ENCODE assay signal across 25 cellular contexts in genomic region chr2:77512521-77512920, GRCh38. TPM values are rescaled to one million over a fixed set of nuclear protein-coding genes. Genes with fewer than 3 reads are reported as not detected.
A peak's percentile ranks its signal among the peaks of the same experiment; 100 is the strongest.
DNase-seq lines count a peak whose midpoint lies in the region; ATAC-seq and TF ChIP-seq lines count a peak whose summit lies in the region.
"Had no signal": no experiment of that assay in that cellular context is flagged by ENCODE, and none has a peak within 500 bp of the region (broad histone marks: within the 10 kb centered on the region; RNA-seq: fewer than 3 reads in every experiment).

No MANE protein-coding gene starts in this region.

- no peak overlapping the region for H3K4me2 ChIP-seq in GM23338
- H3K4me2 ChIP-seq in smooth muscle cell: peak overlapping the region; percentile 66

- H3K4me1 Mint-ChIP-seq in GM23338: peaks cover 34% of the 10 kb centered on the region

- H3K79me2 ChIP-seq in GM23338 (replicated peaks; ENCODE audit: insufficient read depth) (peaks cover 30% of the 10 kb centered on the region), smooth muscle cell (ENCODE audit: low read depth) (no peaks in the 10 kb centered on the region)

- H3F3A ChIP-seq in GM23338 (replicated peaks; ENCODE audit: low read depth): no peaks in the 10 kb centered on the region
- no peaks in the 10 kb centered on the region for H3F3A ChIP-seq in smooth muscle cell (ENCODE audit: low read depth)

- H3K36me3 Mint-ChIP-seq in GM23338 (ENCODE audit: low read depth): peaks cover 8% of the 10 kb centered on the region; the same call in 2 of the 3 replicates

- peak overlapping the region; percentile 80 for H3K27ac Mint-ChIP-seq in GM23338
- H3K27ac Mint-ChIP-seq: activated T-cell treated with anti-CD3 and anti-CD28 coated beads, Interleukin-2, amount 50 U/mL, for 72 hours; effector memory CD8-positive, alpha-beta T cell had no signal

- no peaks in the 10 kb centered on the region for H3K9me3 Mint-ChIP-seq in GM23338
- H3K9me3 Mint-ChIP-seq: activated T-cell treated with anti-CD3 and anti-CD28 coated beads, Interleukin-2, amount 50 U/mL, for 72 hours; effector memory CD8-positive, alpha-beta T cell had no signal

- H3K4me1 ChIP-seq in GM23338 (ENCODE audit: insufficient read depth) (peaks cover 8% of the 10 kb centered on the region), smooth muscle cell (ENCODE audit: low read depth) (peaks cover 4% of the 10 kb centered on the region)
- H3K4me1 ChIP-seq: heart right ventricle, psoas muscle, upper lobe of left lung had no signal

- no peak overlapping the region for H3K4me3 Mint-ChIP-seq in GM23338
- H3K4me3 Mint-ChIP-seq: activated T-cell treated with anti-CD3 and anti-CD28 coated beads, Interleukin-2, amount 50 U/mL, for 72 hours; effector memory CD8-positive, alpha-beta T cell had no signal

- H3K4me3 ChIP-seq in GM23338 (no peak overlapping the region), smooth muscle cell (no peak overlapping the region)
- H3K4me3 ChIP-seq: coronary artery, heart right ventricle, psoas muscle, upper lobe of left lung had no signal

- no peaks in the 10 kb centered on the region for H4K20me1 ChIP-seq in GM23338 (replicated peaks; ENCODE audit: insufficient read depth)
- H4K20me1 ChIP-seq in smooth muscle cell (ENCODE audit: low read depth): no peaks in the 10 kb centered on the region

- H3K27me3 ChIP-seq in GM23338 (ENCODE audit: insufficient read depth) (no peaks in the 10 kb centered on the region), smooth muscle cell (ENCODE audit: low read depth) (no peaks in the 10 kb centered on the region)
- H3K27me3 ChIP-seq: heart right ventricle, neutrophil, upper lobe of left lung had no signal

- no peak for DNase-seq in GM23338 (ENCODE audit: low spot score)
- peak; percentile 34 for DNase-seq in amniotic epithelial cell (ENCODE audit: low read depth)
- peak; percentile 11 for DNase-seq in iris pigment epithelial cell (ENCODE audit: low read depth)
- DNase-seq in smooth muscle cell (lab: John Stamatoyannopoulos, UW; ENCODE audit: unreplicated experiment): no peak
- no peak for DNase-seq in SW 1271 (lab: John Stamatoyannopoulos, UW)
- DNase-seq in NCI-H1930 (lab: John Stamatoyannopoulos, UW): no peak
- DNase-seq: activated CD4-positive, CD25-positive, alpha-beta regulatory T cell; activated naive CD4-positive, alpha-beta T cell; activated T-cell treated with anti-CD3 and anti-CD28 coated beads, Interleukin-2, amount 50 U/mL, for 72 hours; effector memory CD8-positive, alpha-beta T cell; erythroblast; heart right ventricle; NCI-H1436; NCI-H446 treated with DMSO at 0.1 percent for 48 hours; OCI-M1; psoas muscle; Right ventricle myocardium superior; small intestine; stimulated activated CD4-positive, alpha-beta T cell treated with anti-CD3 and anti-CD28 coated beads, Interleukin-1b, Interleukin-23, amount 100 ng/mL, for 48 hours; upper lobe of left lung had no signal

- 11% methylated on average over 1 of the region's 1 CpG for WGBS in smooth muscle cell (ENCODE audit: low lambda C conversion rate)

- no peak for TF ChIP-seq CTCF in GM23338 (conservative IDR thresholded peaks at IDR 0.05; ENCODE audit: low read depth in 2 of 2)
- no peak for TF ChIP-seq CTCF in smooth muscle cell (IDR thresholded peaks at IDR 0.05; ENCODE audit: borderline replicate concordance, insufficient read depth, poor library complexity, severe bottlenecking)

- H3K36me3 ChIP-seq in GM23338 (ENCODE audit: insufficient read depth) (no peaks in the 10 kb centered on the region), smooth muscle cell (ENCODE audit: low read depth) (no peaks in the 10 kb centered on the region)
- H3K36me3 ChIP-seq: heart right ventricle, neutrophil, upper lobe of left lung had no signal

- H3K9ac ChIP-seq in smooth muscle cell (ENCODE audit: low read depth): peak overlapping the region; percentile 73

- no peaks in the 10 kb centered on the region for H3K27me3 Mint-ChIP-seq in GM23338 (ENCODE audit: insufficient read depth, low read depth, poor library complexity)
- H3K27me3 Mint-ChIP-seq: effector memory CD8-positive, alpha-beta T cell had no signal

- no peak overlapping the region for H3K27ac ChIP-seq in GM23338 (ENCODE audit: low read depth)
- peak overlapping the region; percentile 86 for H3K27ac ChIP-seq in smooth muscle cell (ENCODE audit: low read depth)
- H3K27ac ChIP-seq: C4-2B, coronary artery, heart right ventricle, neutrophil, psoas muscle, upper lobe of left lung had no signal

- no peaks in the 10 kb centered on the region for H3K9me2 ChIP-seq in GM23338 (ENCODE audit: insufficient read depth)

- H2AFZ ChIP-seq in GM23338 (no peak overlapping the region), smooth muscle cell (ENCODE audit: low read depth) (peak overlapping the region; percentile 6)

- no peak for ATAC-seq in GM23338
- ATAC-seq in HG03460 (IDR thresholded peaks at IDR 0.05; ENCODE audit: unreplicated experiment): no peak
- ATAC-seq: activated T-cell treated with anti-CD3 and anti-CD28 coated beads, Interleukin-2, amount 50 U/mL, for 72 hours; effector memory CD8-positive, alpha-beta T cell; heart right ventricle had no signal

- no peaks in the 10 kb centered on the region for H3K9me3 ChIP-seq in smooth muscle cell (replicated peaks; ENCODE audit: low read depth)
- H3K9me3 ChIP-seq: heart right ventricle, neutrophil, psoas muscle, upper lobe of left lung had no signal

TF ChIP-seq in GM23338, 12 proteins besides CTCF, POLR2A, EP300 and RAD21:
- no peak for TF ChIP-seq EZH2 (IDR thresholded peaks at IDR 0.05; ENCODE audit: low read depth, unreplicated experiment)
- TF ChIP-seq EZH2phosphoT487 (IDR thresholded peaks at IDR 0.05; ENCODE audit: unreplicated experiment): no peak

RNA-seq across cellular contexts. Expression of gene LRRTM4, which starts 9.7 kb away (rescaled TPM):
- total RNA-seq in GM23338 (2014; rRNA removed; shearing (Covaris generic)): 14.8 and 15.4 TPM in 2 replicates
- polyA plus RNA-seq in GM23338 (2016; fragmentation: Nextera tagmentation; extraction: Ambion mirVana) (4.2 and 4.5 TPM in 2 replicates), smooth muscle cell (0.37 and 1.4 TPM in 2 replicates)
- 2.4 and 5.5 TPM in 2 replicates for total RNA-seq in smooth muscle cell
- total RNA-seq: activated T-cell treated with anti-CD3 and anti-CD28 coated beads, Interleukin-2, amount 50 U/mL, for 72 hours; fibroblast of villous mesenchyme had no signal

Comparison
In these comparisons a context has a peak if more than half of its experiments do, and no peak if none do; other contexts are left out.
1. DNase-seq: peak in amniotic epithelial cell (single experiment) and iris pigment epithelial cell (single experiment); none in GM23338 (single experiment), smooth muscle cell (single experiment), SW 1271 (0 of 2) and NCI-H1930 (0 of 2).